Comparison of ENCODE assay signal across 2 cellular contexts in the genomic region with DNA sequence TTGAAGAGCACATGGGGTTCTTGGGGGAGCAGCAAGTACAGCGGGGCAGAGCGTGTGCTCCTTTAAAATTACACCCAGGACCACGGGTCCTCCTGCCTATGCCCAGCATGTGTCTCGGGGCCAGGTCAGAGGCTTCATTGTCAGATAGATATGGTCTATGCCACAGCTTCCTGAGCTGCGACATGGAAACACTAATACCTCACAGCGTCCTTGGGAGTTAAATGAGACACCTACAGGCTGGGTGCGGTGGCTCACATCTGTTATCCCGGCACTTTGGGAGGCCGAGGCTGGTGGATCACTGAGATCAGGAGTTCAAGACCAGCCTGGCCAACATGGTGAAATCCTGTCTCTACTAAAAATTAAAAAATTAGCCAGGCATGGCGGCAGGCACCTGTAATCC.
TF ChIP-seq lines count a peak whose summit lies in the region.

No MANE protein-coding gene starts in this region.

TF ChIP-seq in GM23338, 12 proteins besides CTCF, POLR2A, EP300 and RAD21:
- TF ChIP-seq, protein P1, sequence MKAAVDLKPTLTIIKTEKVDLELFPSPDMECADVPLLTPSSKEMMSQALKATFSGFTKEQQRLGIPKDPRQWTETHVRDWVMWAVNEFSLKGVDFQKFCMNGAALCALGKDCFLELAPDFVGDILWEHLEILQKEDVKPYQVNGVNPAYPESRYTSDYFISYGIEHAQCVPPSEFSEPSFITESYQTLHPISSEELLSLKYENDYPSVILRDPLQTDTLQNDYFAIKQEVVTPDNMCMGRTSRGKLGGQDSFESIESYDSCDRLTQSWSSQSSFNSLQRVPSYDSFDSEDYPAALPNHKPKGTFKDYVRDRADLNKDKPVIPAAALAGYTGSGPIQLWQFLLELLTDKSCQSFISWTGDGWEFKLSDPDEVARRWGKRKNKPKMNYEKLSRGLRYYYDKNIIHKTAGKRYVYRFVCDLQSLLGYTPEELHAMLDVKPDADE (IDR thresholded peaks at IDR 0.05) = no peak
- TF ChIP-seq POLR2AphosphoS5 (IDR thresholded peaks at IDR 0.05; ENCODE audit: low read depth) (no peak), CREB1 (CRISPR knock-in tag; IDR thresholded peaks at IDR 0.05; ENCODE audit: low read depth) (no peak)
- TF ChIP-seq, protein P2, sequence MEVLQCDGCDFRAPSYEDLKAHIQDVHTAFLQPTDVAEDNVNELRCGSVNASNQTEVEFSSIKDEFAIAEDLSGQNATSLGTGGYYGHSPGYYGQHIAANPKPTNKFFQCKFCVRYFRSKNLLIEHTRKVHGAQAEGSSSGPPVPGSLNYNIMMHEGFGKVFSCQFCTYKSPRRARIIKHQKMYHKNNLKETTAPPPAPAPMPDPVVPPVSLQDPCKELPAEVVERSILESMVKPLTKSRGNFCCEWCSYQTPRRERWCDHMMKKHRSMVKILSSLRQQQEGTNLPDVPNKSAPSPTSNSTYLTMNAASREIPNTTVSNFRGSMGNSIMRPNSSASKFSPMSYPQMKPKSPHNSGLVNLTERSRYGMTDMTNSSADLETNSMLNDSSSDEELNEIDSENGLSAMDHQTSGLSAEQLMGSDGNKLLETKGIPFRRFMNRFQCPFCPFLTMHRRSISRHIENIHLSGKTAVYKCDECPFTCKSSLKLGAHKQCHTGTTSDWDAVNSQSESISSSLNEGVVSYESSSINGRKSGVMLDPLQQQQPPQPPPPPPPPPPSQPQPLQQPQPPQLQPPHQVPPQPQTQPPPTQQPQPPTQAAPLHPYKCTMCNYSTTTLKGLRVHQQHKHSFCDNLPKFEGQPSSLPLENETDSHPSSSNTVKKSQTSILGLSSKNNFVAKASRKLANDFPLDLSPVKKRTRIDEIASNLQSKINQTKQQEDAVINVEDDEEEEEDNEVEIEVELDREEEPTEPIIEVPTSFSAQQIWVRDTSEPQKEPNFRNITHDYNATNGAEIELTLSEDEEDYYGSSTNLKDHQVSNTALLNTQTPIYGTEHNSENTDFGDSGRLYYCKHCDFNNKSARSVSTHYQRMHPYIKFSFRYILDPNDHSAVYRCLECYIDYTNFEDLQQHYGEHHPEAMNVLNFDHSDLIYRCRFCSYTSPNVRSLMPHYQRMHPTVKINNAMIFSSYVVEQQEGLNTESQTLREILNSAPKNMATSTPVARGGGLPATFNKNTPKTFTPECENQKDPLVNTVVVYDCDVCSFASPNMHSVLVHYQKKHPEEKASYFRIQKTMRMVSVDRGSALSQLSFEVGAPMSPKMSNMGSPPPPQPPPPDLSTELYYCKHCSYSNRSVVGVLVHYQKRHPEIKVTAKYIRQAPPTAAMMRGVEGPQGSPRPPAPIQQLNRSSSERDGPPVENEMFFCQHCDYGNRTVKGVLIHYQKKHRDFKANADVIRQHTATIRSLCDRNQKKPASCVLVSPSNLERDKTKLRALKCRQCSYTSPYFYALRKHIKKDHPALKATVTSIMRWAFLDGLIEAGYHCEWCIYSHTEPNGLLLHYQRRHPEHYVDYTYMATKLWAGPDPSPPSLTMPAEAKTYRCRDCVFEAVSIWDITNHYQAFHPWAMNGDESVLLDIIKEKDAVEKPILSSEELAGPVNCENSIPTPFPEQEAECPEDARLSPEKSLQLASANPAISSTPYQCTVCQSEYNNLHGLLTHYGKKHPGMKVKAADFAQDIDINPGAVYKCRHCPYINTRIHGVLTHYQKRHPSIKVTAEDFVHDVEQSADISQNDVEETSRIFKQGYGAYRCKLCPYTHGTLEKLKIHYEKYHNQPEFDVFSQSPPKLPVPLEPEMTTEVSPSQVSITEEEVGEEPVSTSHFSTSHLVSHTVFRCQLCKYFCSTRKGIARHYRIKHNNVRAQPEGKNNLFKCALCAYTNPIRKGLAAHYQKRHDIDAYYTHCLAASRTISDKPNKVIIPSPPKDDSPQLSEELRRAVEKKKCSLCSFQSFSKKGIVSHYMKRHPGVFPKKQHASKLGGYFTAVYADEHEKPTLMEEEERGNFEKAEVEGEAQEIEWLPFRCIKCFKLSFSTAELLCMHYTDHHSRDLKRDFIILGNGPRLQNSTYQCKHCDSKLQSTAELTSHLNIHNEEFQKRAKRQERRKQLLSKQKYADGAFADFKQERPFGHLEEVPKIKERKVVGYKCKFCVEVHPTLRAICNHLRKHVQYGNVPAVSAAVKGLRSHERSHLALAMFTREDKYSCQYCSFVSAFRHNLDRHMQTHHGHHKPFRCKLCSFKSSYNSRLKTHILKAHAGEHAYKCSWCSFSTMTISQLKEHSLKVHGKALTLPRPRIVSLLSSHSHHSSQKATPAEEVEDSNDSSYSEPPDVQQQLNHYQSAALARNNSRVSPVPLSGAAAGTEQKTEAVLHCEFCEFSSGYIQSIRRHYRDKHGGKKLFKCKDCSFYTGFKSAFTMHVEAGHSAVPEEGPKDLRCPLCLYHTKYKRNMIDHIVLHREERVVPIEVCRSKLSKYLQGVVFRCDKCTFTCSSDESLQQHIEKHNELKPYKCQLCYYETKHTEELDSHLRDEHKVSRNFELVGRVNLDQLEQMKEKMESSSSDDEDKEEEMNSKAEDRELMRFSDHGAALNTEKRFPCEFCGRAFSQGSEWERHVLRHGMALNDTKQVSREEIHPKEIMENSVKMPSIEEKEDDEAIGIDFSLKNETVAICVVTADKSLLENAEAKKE (CRISPR knock-in tag; IDR thresholded peaks at IDR 0.05) = no peak

TF ChIP-seq in HCT116, 20 proteins besides CTCF, POLR2A, EP300 and RAD21 (continued from another document):
- TF ChIP-seq ZFX (IDR thresholded peaks at IDR 0.05) = no peak
- no peak for TF ChIP-seq EGR1 (IDR thresholded peaks at IDR 0.05; ENCODE audit: low read depth)
- no peak for TF ChIP-seq SRF (IDR thresholded peaks at IDR 0.05; ENCODE audit: low read depth)
- TF ChIP-seq, protein P3, sequence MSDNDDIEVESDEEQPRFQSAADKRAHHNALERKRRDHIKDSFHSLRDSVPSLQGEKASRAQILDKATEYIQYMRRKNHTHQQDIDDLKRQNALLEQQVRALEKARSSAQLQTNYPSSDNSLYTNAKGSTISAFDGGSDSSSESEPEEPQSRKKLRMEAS (IDR thresholded peaks at IDR 0.05) = no peak
- TF ChIP-seq TCF7L2 (IDR thresholded peaks at IDR 0.05; ENCODE audit: borderline replicate concordance, extremely low read depth, insufficient read depth, insufficient read length) = no peak
- TF ChIP-seq ZNF274 (IDR thresholded peaks at IDR 0.05; ENCODE audit: low read depth, low read length) = no peak
- TF ChIP-seq JUND (IDR thresholded peaks at IDR 0.05) = no peak
- TF ChIP-seq, protein P4, sequence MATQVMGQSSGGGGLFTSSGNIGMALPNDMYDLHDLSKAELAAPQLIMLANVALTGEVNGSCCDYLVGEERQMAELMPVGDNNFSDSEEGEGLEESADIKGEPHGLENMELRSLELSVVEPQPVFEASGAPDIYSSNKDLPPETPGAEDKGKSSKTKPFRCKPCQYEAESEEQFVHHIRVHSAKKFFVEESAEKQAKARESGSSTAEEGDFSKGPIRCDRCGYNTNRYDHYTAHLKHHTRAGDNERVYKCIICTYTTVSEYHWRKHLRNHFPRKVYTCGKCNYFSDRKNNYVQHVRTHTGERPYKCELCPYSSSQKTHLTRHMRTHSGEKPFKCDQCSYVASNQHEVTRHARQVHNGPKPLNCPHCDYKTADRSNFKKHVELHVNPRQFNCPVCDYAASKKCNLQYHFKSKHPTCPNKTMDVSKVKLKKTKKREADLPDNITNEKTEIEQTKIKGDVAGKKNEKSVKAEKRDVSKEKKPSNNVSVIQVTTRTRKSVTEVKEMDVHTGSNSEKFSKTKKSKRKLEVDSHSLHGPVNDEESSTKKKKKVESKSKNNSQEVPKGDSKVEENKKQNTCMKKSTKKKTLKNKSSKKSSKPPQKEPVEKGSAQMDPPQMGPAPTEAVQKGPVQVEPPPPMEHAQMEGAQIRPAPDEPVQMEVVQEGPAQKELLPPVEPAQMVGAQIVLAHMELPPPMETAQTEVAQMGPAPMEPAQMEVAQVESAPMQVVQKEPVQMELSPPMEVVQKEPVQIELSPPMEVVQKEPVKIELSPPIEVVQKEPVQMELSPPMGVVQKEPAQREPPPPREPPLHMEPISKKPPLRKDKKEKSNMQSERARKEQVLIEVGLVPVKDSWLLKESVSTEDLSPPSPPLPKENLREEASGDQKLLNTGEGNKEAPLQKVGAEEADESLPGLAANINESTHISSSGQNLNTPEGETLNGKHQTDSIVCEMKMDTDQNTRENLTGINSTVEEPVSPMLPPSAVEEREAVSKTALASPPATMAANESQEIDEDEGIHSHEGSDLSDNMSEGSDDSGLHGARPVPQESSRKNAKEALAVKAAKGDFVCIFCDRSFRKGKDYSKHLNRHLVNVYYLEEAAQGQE (IDR thresholded peaks at IDR 0.05; ENCODE audit: low read depth) = no peak
- TF ChIP-seq, protein P5, sequence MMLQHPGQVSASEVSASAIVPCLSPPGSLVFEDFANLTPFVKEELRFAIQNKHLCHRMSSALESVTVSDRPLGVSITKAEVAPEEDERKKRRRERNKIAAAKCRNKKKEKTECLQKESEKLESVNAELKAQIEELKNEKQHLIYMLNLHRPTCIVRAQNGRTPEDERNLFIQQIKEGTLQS (IDR thresholded peaks at IDR 0.05) = no peak
- no peak for TF ChIP-seq FOSL1 (IDR thresholded peaks at IDR 0.05; ENCODE audit: low read depth)
- no peak for TF ChIP-seq SP1 (IDR thresholded peaks at IDR 0.05; ENCODE audit: low read depth)
- TF ChIP-seq, protein P6, sequence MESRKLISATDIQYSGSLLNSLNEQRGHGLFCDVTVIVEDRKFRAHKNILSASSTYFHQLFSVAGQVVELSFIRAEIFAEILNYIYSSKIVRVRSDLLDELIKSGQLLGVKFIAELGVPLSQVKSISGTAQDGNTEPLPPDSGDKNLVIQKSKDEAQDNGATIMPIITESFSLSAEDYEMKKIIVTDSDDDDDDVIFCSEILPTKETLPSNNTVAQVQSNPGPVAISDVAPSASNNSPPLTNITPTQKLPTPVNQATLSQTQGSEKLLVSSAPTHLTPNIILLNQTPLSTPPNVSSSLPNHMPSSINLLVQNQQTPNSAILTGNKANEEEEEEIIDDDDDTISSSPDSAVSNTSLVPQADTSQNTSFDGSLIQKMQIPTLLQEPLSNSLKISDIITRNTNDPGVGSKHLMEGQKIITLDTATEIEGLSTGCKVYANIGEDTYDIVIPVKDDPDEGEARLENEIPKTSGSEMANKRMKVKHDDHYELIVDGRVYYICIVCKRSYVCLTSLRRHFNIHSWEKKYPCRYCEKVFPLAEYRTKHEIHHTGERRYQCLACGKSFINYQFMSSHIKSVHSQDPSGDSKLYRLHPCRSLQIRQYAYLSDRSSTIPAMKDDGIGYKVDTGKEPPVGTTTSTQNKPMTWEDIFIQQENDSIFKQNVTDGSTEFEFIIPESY (IDR thresholded peaks at IDR 0.05; ENCODE audit: extremely low read depth, insufficient replicate concordance, low read length) = no peak
- TF ChIP-seq ELF1 (IDR thresholded peaks at IDR 0.05; ENCODE audit: borderline replicate concordance, low read depth) = no peak
